22 cellular contexts compared by ENCODE assay signal in the genomic region with DNA sequence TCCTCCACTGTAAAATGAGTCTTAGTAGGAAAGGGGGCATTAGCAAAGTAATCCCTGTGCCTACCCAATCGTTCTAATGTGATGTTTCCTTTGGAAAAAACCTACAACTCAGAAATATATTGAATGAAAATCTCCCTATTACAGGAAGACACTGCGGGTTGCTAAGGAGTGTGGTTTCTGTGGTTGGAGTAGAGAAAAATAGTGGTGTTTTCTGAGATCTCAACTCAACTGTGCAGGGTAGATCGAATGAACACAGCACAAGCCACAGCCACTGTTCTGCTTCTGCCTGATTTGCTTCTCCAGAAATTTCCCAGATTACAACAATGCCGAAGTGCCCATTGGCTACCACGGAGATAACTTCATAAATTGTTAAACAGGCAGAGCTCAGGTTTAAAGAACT.
DNase-seq lines count a peak whose midpoint lies in the region; ATAC-seq lines count a peak whose summit lies in the region.
"Had no signal": no experiment of that assay in that cellular context is flagged by ENCODE, and none has a peak within 500 bp of the region (broad histone marks: within the 10 kb centered on the region; RNA-seq: fewer than 3 reads in every experiment).

No MANE protein-coding gene starts in this region.

- H3K4me3 Mint-ChIP-seq in activated CD8-positive, alpha-beta memory T cell treated with anti-CD3 and anti-CD28 coated beads, Interleukin-2, amount 10 ng/mL, durations not matched to agents 7 days and 5 days, result no peak overlapping the region
- H3K4me3 Mint-ChIP-seq: CD8-positive, alpha-beta memory T cell; stimulated activated naive CD8-positive, alpha-beta T cell treated with anti-CD3 and anti-CD28 coated beads, Interleukin-15, Interleukin-2, amounts not matched to agents 100 ng/mL and 50 ng/mL, for 24 hours; type B pancreatic cell had no signal

- H3K9me3 Mint-ChIP-seq in activated CD8-positive, alpha-beta memory T cell treated with anti-CD3 and anti-CD28 coated beads, Interleukin-2, amount 10 ng/mL, durations not matched to agents 7 days and 5 days (ENCODE audit: low read depth), result peaks cover 3% of the 10 kb centered on the region
- H3K9me3 Mint-ChIP-seq: stimulated activated naive CD8-positive, alpha-beta T cell treated with anti-CD3 and anti-CD28 coated beads, Interleukin-15, Interleukin-2, amounts not matched to agents 100 ng/mL and 50 ng/mL, for 24 hours had no signal

- DNase-seq in EL (peak; percentile 12), M059J (ENCODE audit: low read depth) (peak; percentile 78), cerebellar cortex (ENCODE audit: low spot score) (peak; percentile 46), non-pigmented ciliary epithelial cell (ENCODE audit: low read depth) (peak; percentile 59), NCI-H1930 (lab: John Stamatoyannopoulos, UW) (no peak), epidermal melanocyte (ENCODE audit: insufficient read length, low spot score) (no peak)
- DNase-seq in activated CD8-positive, alpha-beta memory T cell treated with anti-CD3 and anti-CD28 coated beads, Interleukin-2, amount 10 ng/mL, durations not matched to agents 7 days and 5 days, result no peak
- DNase-seq: activated CD4-positive, alpha-beta T cell treated with anti-CD3 and anti-CD28 coated beads, Interleukin-2, amount 50 U/mL, for 4 hours; activated naive CD4-positive, alpha-beta T cell treated with Interleukin-2 at 50 U/mL for 16 hours; aorta; CD8-positive, alpha-beta memory T cell; cortex of kidney; left ventricle myocardium superior; NCI-H2029; NCI-H510A treated with DMSO at 0.1 percent for 48 hours; occipital lobe; right lobe of liver had no signal

- no peaks in the 10 kb centered on the region for H3K4me1 Mint-ChIP-seq in activated CD8-positive, alpha-beta memory T cell treated with anti-CD3 and anti-CD28 coated beads, Interleukin-2, amount 10 ng/mL, durations not matched to agents 7 days and 5 days
- H3K4me1 Mint-ChIP-seq: CD8-positive, alpha-beta memory T cell had no signal

- H3K27ac Mint-ChIP-seq in activated CD8-positive, alpha-beta memory T cell treated with anti-CD3 and anti-CD28 coated beads, Interleukin-2, amount 10 ng/mL, durations not matched to agents 7 days and 5 days, result no peak overlapping the region
- H3K27ac Mint-ChIP-seq: CD8-positive, alpha-beta memory T cell; stimulated activated naive CD8-positive, alpha-beta T cell treated with anti-CD3 and anti-CD28 coated beads, Interleukin-15, Interleukin-2, amounts not matched to agents 100 ng/mL and 50 ng/mL, for 24 hours; type B pancreatic cell had no signal

- no peak for ATAC-seq in HG03135 (IDR thresholded peaks at IDR 0.05; ENCODE audit: unreplicated experiment)
- ATAC-seq in activated CD8-positive, alpha-beta memory T cell treated with anti-CD3 and anti-CD28 coated beads, Interleukin-2, amount 10 ng/mL, durations not matched to agents 7 days and 5 days, result no peak
- ATAC-seq: HepG2, left ventricle myocardium superior, right lobe of liver, Right ventricle myocardium inferior had no signal

- CTCF ChIA-PET in activated CD8-positive, alpha-beta memory T cell treated with anti-CD3 and anti-CD28 coated beads, Interleukin-2, amount 10 ng/mL, durations not matched to agents 7 days and 5 days (lab: Charles Lee), result no interaction called here

- no peaks in the 10 kb centered on the region for H3K27me3 Mint-ChIP-seq in activated CD8-positive, alpha-beta memory T cell treated with anti-CD3 and anti-CD28 coated beads, Interleukin-2, amount 10 ng/mL, durations not matched to agents 7 days and 5 days
- H3K27me3 Mint-ChIP-seq: CD8-positive, alpha-beta memory T cell had no signal

- H3K36me3 Mint-ChIP-seq in activated CD8-positive, alpha-beta memory T cell treated with anti-CD3 and anti-CD28 coated beads, Interleukin-2, amount 10 ng/mL, durations not matched to agents 7 days and 5 days, result no peaks in the 10 kb centered on the region
- H3K36me3 Mint-ChIP-seq: CD8-positive, alpha-beta memory T cell; type B pancreatic cell had no signal

Comparison
In these comparisons a context has a peak if more than half of its experiments do, and no peak if none do; other contexts are left out.
1. DNase-seq: peak in EL (single experiment), M059J (single experiment), cerebellar cortex (single experiment) and non-pigmented ciliary epithelial cell (single experiment); none in NCI-H1930 (0 of 2), activated CD8-positive, alpha-beta memory T cell treated with anti-CD3 and anti-CD28 coated beads, Interleukin-2, amount 10 ng/mL, durations not matched to agents 7 days and 5 days (single experiment) and epidermal melanocyte (single experiment).